10 cellular contexts compared by ENCODE assay signal in genomic region chr7:79453266-79453557, GRCh38. TPM values are rescaled to one million over a fixed set of nuclear protein-coding genes. Genes with fewer than 3 reads are reported as not detected.
A peak's percentile ranks its signal among the peaks of the same experiment; 100 is the strongest.
DNase-seq lines count a peak whose midpoint lies in the region; ATAC-seq, FAIRE-seq and TF ChIP-seq lines count a peak whose summit lies in the region.
"Had no signal": no experiment of that assay in that cellular context is flagged by ENCODE, and none has a peak within 500 bp of the region (broad histone marks: within the 10 kb centered on the region; RNA-seq: fewer than 3 reads in every experiment).

No MANE protein-coding gene starts in this region.

- H3K56ac ChIP-seq in H1 (replicated peaks; ENCODE audit: insufficient read length, low read depth, low read length), result no peak overlapping the region

- H3K14ac ChIP-seq in H1 (ENCODE audit: insufficient read length), result no peak overlapping the region

- FAIRE-seq in H1 (lab: Jason Lieb, UNC), result no peak

- H3K4me2 ChIP-seq in H1 (ENCODE audit: insufficient read depth in 1 of 2, low read depth in 2 of 2, low read length in 2 of 2), result peak overlapping the region; percentile 96 to 99

- H2AFZ ChIP-seq in H1 (ENCODE audit: low read length), result peak overlapping the region; percentile 66; the same call in 1 of the 2 replicates

- H3K4me1 ChIP-seq in cardiac muscle cell (ENCODE audit: low read depth) (no peaks in the 10 kb centered on the region), H1 (replicated peaks in 1 of 4; ENCODE audit: control insufficient read depth in 3 of 4, insufficient read depth in 4 of 4, low read length in 3 of 4) (peaks cover 0 to 6% (median under 1%) of the 10 kb centered on the region in 4 experiments; a peak in 4 of 7 replicates), muscle layer of duodenum (ENCODE audit: control insufficient read depth in 1 of 2, insufficient read depth in 2 of 2, low read length in 2 of 2) (peaks cover 11 to 19% of the 10 kb centered on the region in 2 donors), urinary bladder (ENCODE audit: insufficient read depth) (no peaks in the 10 kb centered on the region)

- H3K18ac ChIP-seq in H1 (ENCODE audit: extremely low read depth, low read length), result no peak overlapping the region

- intact Hi-C loops in left cardiac atrium (cut with DNase I), result loop anchor here in 1 of 2 donors (10.0 kb wide), 1 partner anchor 148 kb away; no protein-coding TSS in a partner anchor

- H3K79me1 ChIP-seq in H1 (ENCODE audit: low read depth, low read length), result no peaks in the 10 kb centered on the region

- H3K27me3 ChIP-seq in cardiac muscle cell (peaks cover 24% of the 10 kb centered on the region), H1 (replicated peaks in 1 of 4; ENCODE audit: control insufficient read depth in 3 of 4, extremely low read depth in 1 of 4, insufficient read depth in 3 of 4, low read length in 3 of 4) (peaks cover 19 to 61% (median 47%) of the 10 kb centered on the region in 4 experiments), muscle layer of duodenum (ENCODE audit: low read depth, low read length) (no peaks in the 10 kb centered on the region)

- H4K20me1 ChIP-seq in H1 (replicated peaks in 1 of 2; ENCODE audit: control insufficient read depth in 1 of 2, insufficient read depth in 2 of 2, low read length in 2 of 2), result peaks cover 0 to 3% of the 10 kb centered on the region in 2 experiments

- H4K8ac ChIP-seq in H1 (ENCODE audit: extremely low read depth, insufficient read depth, low read length), result no peak overlapping the region

- no peak for TF ChIP-seq POLR2A in H1 (IDR thresholded peaks at IDR 0.05; ENCODE audit: control extremely low read depth in 1 of 2, low read depth in 2 of 2, low read length in 2 of 2)

- H3K79me2 ChIP-seq in H1 (ENCODE audit: control insufficient read depth in 1 of 2, insufficient read depth in 2 of 2, low read length in 2 of 2), result no peaks in the 10 kb centered on the region

- H2BK120ac ChIP-seq in H1 (replicated peaks; ENCODE audit: low read depth, low read length), result no peak overlapping the region

- H3K4me3 ChIP-seq in cardiac muscle cell (peak overlapping the region; percentile 63), H1 (ENCODE audit: extremely low read depth in 1 of 4, insufficient read depth in 2 of 4, low read depth in 3 of 4, low read length in 4 of 4) (peak overlapping the region; percentile 63 to 68 (median 64)), muscle layer of duodenum (ENCODE audit: low read depth in 1 of 2, low read length in 2 of 2) (peak overlapping the region; percentile 70 to 79), urinary bladder (ENCODE audit: low read depth, low read length) (peak overlapping the region; percentile 59)

- TF ChIP-seq CTCF in cardiac muscle cell (IDR thresholded peaks at IDR 0.05; ENCODE audit: low read depth, low read length) (no peak), H1 (IDR thresholded peaks at IDR 0.05; ENCODE audit: control extremely low read depth in 1 of 3, insufficient read depth in 1 of 3, low read depth in 1 of 3, low read length in 3 of 3) (no peak)

- no peak for DNase-seq in cardiac muscle cell (ENCODE audit: low read depth in 1 of 2, low spot score in 1 of 2)
- no peak for DNase-seq in left cardiac atrium
- DNase-seq in H1 (ENCODE audit: low read depth in 1 of 2, low spot score in 2 of 2), result no peak
- no peak for DNase-seq in superior temporal gyrus (ENCODE audit: extremely low spot score)
- DNase-seq in NCI-H128 (lab: John Stamatoyannopoulos, UW; ENCODE audit: unreplicated experiment), result no peak
- no peak for DNase-seq in NCI-H187 (lab: John Stamatoyannopoulos, UW)

- H3K23me2 ChIP-seq in H1 (ENCODE audit: low read depth, low read length), result peaks cover 23% of the 10 kb centered on the region; the same call in 1 of the 2 replicates

- CTCF ChIA-PET in H1 (lab: Charles Lee; ENCODE audit: partially characterized antibody), result interaction anchor here (1.2 to 2.2 kb wide), 3 partner anchors 19 to 288 kb away, joined by 3 to 7 read pairs (median 3); no protein-coding TSS in a partner anchor

- no peak overlapping the region for H2BK20ac ChIP-seq in H1 (ENCODE audit: low read length)

- H3K27ac ChIP-seq in cardiac muscle cell, result no peak overlapping the region
- H3K27ac ChIP-seq in H1 (ENCODE audit: low read depth, low read length), result no peak overlapping the region
- peak overlapping the region; percentile 89 for H3K27ac ChIP-seq in muscle layer of duodenum (ENCODE audit: low read length)
- peak overlapping the region; percentile 79 for H3K27ac ChIP-seq in urinary bladder (ENCODE audit: low read depth)
- H3K27ac ChIP-seq: C4-2B had no signal

- H4K5ac ChIP-seq in H1 (ENCODE audit: insufficient read length, low read depth, low read length), result no peak overlapping the region

- H2BK12ac ChIP-seq in H1 (ENCODE audit: low read depth, low read length), result no peak overlapping the region

- no peak overlapping the region for H3K9ac ChIP-seq in H1 (replicated peaks in 1 of 4; ENCODE audit: extremely low read depth in 1 of 4, low read depth in 3 of 4, low read length in 3 of 4)

- no peak for TF ChIP-seq RAD21 in H1 (IDR thresholded peaks at IDR 0.05 in 1 of 2, conservative IDR thresholded peaks at IDR 0.05 in 1 of 2; ENCODE audit: low read depth in 2 of 2, low read length in 2 of 2)

- H3K4ac ChIP-seq in H1 (replicated peaks; ENCODE audit: insufficient read length, low read depth, low read length), result no peak overlapping the region

- no peaks in the 10 kb centered on the region for H3K36me3 ChIP-seq in cardiac muscle cell
- no peaks in the 10 kb centered on the region for H3K36me3 ChIP-seq in H1 (ENCODE audit: control insufficient read depth in 2 of 4, insufficient read depth in 4 of 4, low read length in 3 of 4)
- no peaks in the 10 kb centered on the region for H3K36me3 ChIP-seq in muscle layer of duodenum (ENCODE audit: control insufficient read depth in 1 of 2, insufficient read depth in 2 of 2, low read length in 2 of 2)
- no peaks in the 10 kb centered on the region for H3K36me3 ChIP-seq in urinary bladder (ENCODE audit: insufficient read depth)

- POLR2A ChIA-PET in H1 (lab: Charles Lee; ENCODE audit: partially characterized antibody), result interaction anchor here (0.6 kb wide), 1 partner anchor 184 kb away, joined by 3 read pairs; no protein-coding TSS in a partner anchor

- no peak overlapping the region for H2BK5ac ChIP-seq in H1 (ENCODE audit: low read depth, low read length)

- H2AK5ac ChIP-seq in H1 (ENCODE audit: low read depth, low read length), result no peak overlapping the region

- no peak overlapping the region for H3K23ac ChIP-seq in H1 (ENCODE audit: insufficient read length)

- 0% methylated on average over 3 of the region's 6 CpGs; no CpG with 5 or more reads in 1 of the 2 experiments for WGBS in H1 (ENCODE audit: extremely low coverage in 1 of 2, insufficient coverage in 1 of 2, insufficient read length in 1 of 2, insufficient replicate concordance in 2 of 2, low coverage in 1 of 2, low lambda C conversion rate in 2 of 2, missing lambda C conversion rate in 1 of 2), 2 experiments
- WGBS in urinary bladder, result under 1% methylated on average over 6 of the region's 6 CpGs

- ATAC-seq in left cardiac atrium, result no peak

- no peak for TF ChIP-seq EP300 in H1 (IDR thresholded peaks at IDR 0.05; ENCODE audit: borderline replicate concordance in 1 of 2, low read depth in 2 of 2, low read length in 2 of 2)

- H4K91ac ChIP-seq in H1 (replicated peaks; ENCODE audit: insufficient read length, low read length), result no peak overlapping the region

- H3K9me3 ChIP-seq in cardiac muscle cell (ENCODE audit: low read depth) (no peaks in the 10 kb centered on the region), H1 (ENCODE audit: insufficient read depth in 2 of 2, low read depth in 1 of 2, low read length in 1 of 2) (no peaks in the 10 kb centered on the region), muscle layer of duodenum (ENCODE audit: control insufficient read depth in 1 of 2, low read length in 2 of 2) (no peaks in the 10 kb centered on the region)

- H2BK15ac ChIP-seq in H1 (ENCODE audit: low read length), result no peak overlapping the region

TF ChIP-seq in H1, 55 proteins besides CTCF, POLR2A, EP300 and RAD21:
- TF ChIP-seq RXRA (IDR thresholded peaks at IDR 0.05; ENCODE audit: insufficient read depth, low read depth, low read length) (no peak), SAP30 (IDR thresholded peaks at IDR 0.05; ENCODE audit: insufficient read depth, insufficient replicate concordance, low read length) (no peak), EZH2 (IDR thresholded peaks at IDR 0.05; ENCODE audit: low read depth, low read length, severe bottlenecking) (peak; percentile 18), TAF7 (optimal IDR thresholded peaks at IDR 0.05; ENCODE audit: borderline replicate concordance, low read depth, low read length) (no peak), JUN (IDR thresholded peaks at IDR 0.05; ENCODE audit: low read depth, low read length) (no peak), SUZ12 (IDR thresholded peaks at IDR 0.05; ENCODE audit: low read length) (peak; percentile 4; the same call in 1 of the 2 replicates), MAX (IDR thresholded peaks at IDR 0.05) (no peak)

RNA-seq across cellular contexts. Expression of gene MAGI2, which starts 0.3 kb away (rescaled TPM):
- total RNA-seq in cardiac muscle cell (16.8 and 24.7 TPM in 2 replicates), left cardiac atrium (1 to 10 TPM; 7.2 to 8.7 TPM), urinary bladder (37.4 TPM)
- polyA plus RNA-seq in cardiac muscle cell (15.3 and 16.8 TPM in 2 replicates), H1 (2011; rRNA removed) (5.2 and 6.0 TPM in 2 replicates), urinary bladder (7.6 TPM)
- total RNA-seq in H1 (2021; fragmentation: NEBNext Ultra II Directional; extraction: Animal tissue kit (Norgen Biotek cat#: 25700)), result 27.0 and 27.3 TPM in 2 replicates
- 4.7 TPM for polyA plus RNA-seq in H1 (2011; cell fraction: cytosol; rRNA removed)
- polyA plus RNA-seq in H1 (2011; cell fraction: nucleus; rRNA removed), result 12.3 TPM
- 18.1 to 25.6 TPM (median 20.7 TPM) in 4 replicates for polyA plus RNA-seq in H1 (2012, experiment 1 of 2)
- 1.1 TPM for polyA plus RNA-seq in H1 (2012, experiment 2 of 2)
- polyA plus RNA-seq in H1 (2013, experiment 1 of 2), result 15.8 TPM
- 14.2 TPM for polyA plus RNA-seq in H1 (2013, experiment 2 of 2)
- polyA minus RNA-seq in H1 (2011; rRNA and poly(A)+ RNA removed), result 44.1 and 56.6 TPM in 2 replicates
- polyA minus RNA-seq in H1 (2011; cell fraction: cytosol; rRNA and poly(A)+ RNA removed), result 15.0 TPM
- polyA minus RNA-seq in H1 (2011; cell fraction: nucleus; rRNA and poly(A)+ RNA removed), result 165 TPM
- polyA plus RNA-seq: IgD-negative memory B cell had no signal

Comparison
In these comparisons a context has a peak if more than half of its experiments do, and no peak if none do; other contexts are left out.
1. H3K27ac ChIP-seq: peak in muscle layer of duodenum (single experiment) and urinary bladder (single experiment); none in cardiac muscle cell (single experiment) and H1 (single experiment).
2. Peak in every context shown above with its lines, with median percentiles within 50 percentile points of each other: H3K4me3 ChIP-seq.